ENCODE assay signal across 14 cellular contexts in genomic region chr9:35520404-35520790, GRCh38. TPM values are rescaled to one million over a fixed set of nuclear protein-coding genes. Genes with fewer than 3 reads are reported as not detected.
DNase-seq lines count a peak whose midpoint lies in the region; ATAC-seq and TF ChIP-seq lines count a peak whose summit lies in the region.
"Had no signal": no experiment of that assay in that cellular context is flagged by ENCODE, and none has a peak within 500 bp of the region (broad histone marks: within the 10 kb centered on the region; RNA-seq: fewer than 3 reads in every experiment).

No MANE protein-coding gene starts in this region.

- intact Hi-C loops in Right ventricle myocardium inferior (cut with DNase I) (loop anchor here (2.0 kb wide), 1 partner anchor 16 kb away; no protein-coding TSS in a partner anchor), aorta (cut with DNase I) (no loop called here)
- intact Hi-C loops in naive thymus-derived CD4-positive, alpha-beta T cell (cut with micrococcal nuclease), result no loop called here

- H3K9me3 ChIP-seq in cardiac muscle cell (ENCODE audit: low read depth) (no peaks in the 10 kb centered on the region), aorta (ENCODE audit: control insufficient read depth, low read length) (no peaks in the 10 kb centered on the region)
- no peaks in the 10 kb centered on the region for H3K9me3 ChIP-seq in naive thymus-derived CD4-positive, alpha-beta T cell (ENCODE audit: control insufficient read depth in 2 of 3, low read length in 3 of 3)

- POLR2A ChIA-PET in naive thymus-derived CD4-positive, alpha-beta T cell (lab: Charles Lee), result no interaction called here

- WGBS in aorta, 2 donors, result 18 to 29% methylated on average over 1 of the region's 1 CpG

- CTCF ChIA-PET in naive thymus-derived CD4-positive, alpha-beta T cell (lab: Charles Lee), result no interaction called here

- peaks cover 86% of the 10 kb centered on the region for H3K4me1 Mint-ChIP-seq in osteocyte (ENCODE audit: unreplicated experiment)
- no peaks in the 10 kb centered on the region for H3K4me1 Mint-ChIP-seq in naive thymus-derived CD4-positive, alpha-beta T cell
- H3K4me1 Mint-ChIP-seq: T-helper 17 cell had no signal

- DNase-seq in cardiac muscle cell (ENCODE audit: low read depth in 1 of 2, low spot score in 1 of 2) (no peak), Right ventricle myocardium inferior (ENCODE audit: missing footprints) (no peak), fibroblast of villous mesenchyme (ENCODE audit: low read depth) (peak; percentile 48), osteocyte (ENCODE audit: extremely low spot score, unreplicated experiment) (no peak), aorta (no peak), NCI-H1694 treated with DMSO at 0.1 percent for 48 hours (lab: John Stamatoyannopoulos, UW) (no peak), AG08396 (ENCODE audit: low spot score) (no peak)
- no peak for DNase-seq in naive thymus-derived CD4-positive, alpha-beta T cell
- DNase-seq: activated CD8-positive, alpha-beta memory T cell treated with anti-CD3 and anti-CD28 coated beads, Interleukin-2, amount 50 U/mL, for 48 hours; DND-41; foreskin fibroblast; NCI-H1105 treated with DMSO at 0.1 percent for 48 hours; stimulated activated CD4-positive, alpha-beta T cell treated with anti-CD3 and anti-CD28 coated beads, Interleukin-4, amount 100 ng/mL, for 1 hour; T-helper 17 cell had no signal

- peaks cover 5% of the 10 kb centered on the region for H3K36me3 Mint-ChIP-seq in osteocyte (ENCODE audit: unreplicated experiment)
- no peaks in the 10 kb centered on the region for H3K36me3 Mint-ChIP-seq in naive thymus-derived CD4-positive, alpha-beta T cell

- H3K27me3 ChIP-seq in cardiac muscle cell, result no peaks in the 10 kb centered on the region
- no peaks in the 10 kb centered on the region for H3K27me3 ChIP-seq in aorta (ENCODE audit: control insufficient read depth in 1 of 2, insufficient read depth in 2 of 2, low read length in 1 of 2)
- H3K27me3 ChIP-seq in naive thymus-derived CD4-positive, alpha-beta T cell (ENCODE audit: control insufficient read depth in 2 of 2, insufficient read depth in 2 of 2, low read length in 2 of 2), result no peaks in the 10 kb centered on the region

- no peak for TF ChIP-seq CTCF in cardiac muscle cell (IDR thresholded peaks at IDR 0.05; ENCODE audit: low read depth, low read length)
- TF ChIP-seq CTCF in fibroblast of villous mesenchyme (IDR thresholded peaks at IDR 0.05; ENCODE audit: insufficient read depth, low read depth, low read length), result no peak
- TF ChIP-seq CTCF in osteocyte (IDR thresholded peaks at IDR 0.05), result no peak

- peak overlapping the region; percentile 98 for H3K27ac Mint-ChIP-seq in osteocyte (ENCODE audit: unreplicated experiment)
- no peak overlapping the region for H3K27ac Mint-ChIP-seq in naive thymus-derived CD4-positive, alpha-beta T cell
- H3K27ac Mint-ChIP-seq: T-helper 17 cell had no signal

- H3K4me3 ChIP-seq in cardiac muscle cell, result no peak overlapping the region
- no peak overlapping the region for H3K4me3 ChIP-seq in fibroblast of villous mesenchyme (ENCODE audit: low read depth, low read length)
- no peak overlapping the region for H3K4me3 ChIP-seq in aorta (ENCODE audit: low read length in 2 of 2)
- H3K4me3 ChIP-seq in naive thymus-derived CD4-positive, alpha-beta T cell (ENCODE audit: low read length), result no peak overlapping the region

- H3K9me3 Mint-ChIP-seq in osteocyte (ENCODE audit: unreplicated experiment), result no peaks in the 10 kb centered on the region
- H3K9me3 Mint-ChIP-seq in naive thymus-derived CD4-positive, alpha-beta T cell, result no peaks in the 10 kb centered on the region

- no peaks in the 10 kb centered on the region for H3K36me3 ChIP-seq in cardiac muscle cell
- peaks cover 0 to 2% of the 10 kb centered on the region in 2 donors for H3K36me3 ChIP-seq in aorta (ENCODE audit: control insufficient read depth in 1 of 2, insufficient read depth in 2 of 2, low read length in 1 of 2)
- H3K36me3 ChIP-seq in naive thymus-derived CD4-positive, alpha-beta T cell (ENCODE audit: control insufficient read depth in 2 of 3, insufficient read depth in 3 of 3, low read length in 3 of 3), result no peaks in the 10 kb centered on the region

- H3K4me1 ChIP-seq in cardiac muscle cell (ENCODE audit: low read depth) (peaks cover 56% of the 10 kb centered on the region), aorta (ENCODE audit: control insufficient read depth in 1 of 2, insufficient read depth in 2 of 2, low read length in 2 of 2) (peaks cover 21 to 42% of the 10 kb centered on the region in 2 donors)
- H3K4me1 ChIP-seq in naive thymus-derived CD4-positive, alpha-beta T cell (ENCODE audit: control insufficient read depth in 2 of 2, insufficient read depth in 2 of 2, low read length in 2 of 2), result no peaks in the 10 kb centered on the region

- H3K4me3 Mint-ChIP-seq in osteocyte (ENCODE audit: unreplicated experiment), result no peak overlapping the region
- no peak overlapping the region for H3K4me3 Mint-ChIP-seq in naive thymus-derived CD4-positive, alpha-beta T cell
- H3K4me3 Mint-ChIP-seq: T-helper 17 cell had no signal

- peak overlapping the region; percentile 93 for H3K27ac ChIP-seq in cardiac muscle cell
- peak overlapping the region; percentile 96 to 100 for H3K27ac ChIP-seq in aorta (ENCODE audit: low read depth in 1 of 2, low read length in 2 of 2)
- no peak overlapping the region for H3K27ac ChIP-seq in naive thymus-derived CD4-positive, alpha-beta T cell (ENCODE audit: low read depth, low read length)

- ATAC-seq in Right ventricle myocardium inferior (no peak), aorta (ENCODE audit: low FRiP score) (no peak)
- no peak for ATAC-seq in naive thymus-derived CD4-positive, alpha-beta T cell
- ATAC-seq: T-helper 17 cell had no signal

- H3K27me3 Mint-ChIP-seq in osteocyte (ENCODE audit: unreplicated experiment), result no peaks in the 10 kb centered on the region
- H3K27me3 Mint-ChIP-seq in naive thymus-derived CD4-positive, alpha-beta T cell, result no peaks in the 10 kb centered on the region
- H3K27me3 Mint-ChIP-seq: T-helper 17 cell had no signal

RNA-seq across cellular contexts. Expression of gene RUSC2, which starts 30.5 kb away (rescaled TPM):
- total RNA-seq in cardiac muscle cell, result 18.7 and 25.3 TPM in 2 replicates
- 13.8 and 18.7 TPM in 2 replicates for polyA plus RNA-seq in cardiac muscle cell
- total RNA-seq in Right ventricle myocardium inferior, result 25.1 TPM
- 24.2 and 33.2 TPM in 2 replicates for total RNA-seq in fibroblast of villous mesenchyme
- total RNA-seq in osteocyte, result 59.4 and 67.1 TPM in 2 replicates
- total RNA-seq in aorta, result 100 to 1,000 TPM in 1 of 2 donors, 10 to 100 TPM in 1; 65.8 to 112 TPM
- polyA plus RNA-seq in aorta, result 10 to 100 TPM; 11.0 to 58.3 TPM
- 1 to 10 TPM; 3.1 to 8.3 (median 5.4) TPM for total RNA-seq in naive thymus-derived CD4-positive, alpha-beta T cell
- polyA plus RNA-seq in naive thymus-derived CD4-positive, alpha-beta T cell, result under 1 TPM; 0.18 to 0.92 TPM
